In genomic region chr10:99740933-99741559, GRCh38 we compare ENCODE assay signal across 11 cellular contexts.
"Had no signal": no experiment of that assay in that cellular context is flagged by ENCODE, and none has a peak within 500 bp of the region (broad histone marks: within the 10 kb centered on the region; RNA-seq: fewer than 3 reads in every experiment).

No MANE protein-coding gene starts in this region.

- H3K4me3 ChIP-seq: left lung, tibial artery had no signal

- DNase-seq: activated CD4-positive, alpha-beta T cell treated with anti-CD3 and anti-CD28 coated beads for 1 hour; activated CD4-positive, alpha-beta T cell treated with anti-CD3 and anti-CD28 coated beads, Interleukin-2, amount 50 U/mL, for 48 hours; activated gamma-delta T cell; activated naive CD8-positive, alpha-beta T cell treated with anti-CD3 and anti-CD28 coated beads, Interleukin-2, amount 10 ng/mL, durations not matched to agents 7 days and 5 days; activated T-cell treated with anti-CD3 and anti-CD28 coated beads, Interleukin-2, amount 50 U/mL, for 4 hours; central memory CD4-positive, alpha-beta T cell; dermis blood vessel endothelial cell; left lung; small intestine; T-helper 9 cell; tibial artery had no signal

- H3K27ac ChIP-seq: left lung had no signal

- H3K27me3 ChIP-seq: left lung, tibial artery had no signal

- H3K4me1 ChIP-seq: left lung had no signal

- ATAC-seq: activated T-cell treated with anti-CD3 and anti-CD28 coated beads, Interleukin-2, amount 50 U/mL, for 4 hours; left lung had no signal
